Comparison of ENCODE assay signal across 16 cellular contexts in the genomic region with DNA sequence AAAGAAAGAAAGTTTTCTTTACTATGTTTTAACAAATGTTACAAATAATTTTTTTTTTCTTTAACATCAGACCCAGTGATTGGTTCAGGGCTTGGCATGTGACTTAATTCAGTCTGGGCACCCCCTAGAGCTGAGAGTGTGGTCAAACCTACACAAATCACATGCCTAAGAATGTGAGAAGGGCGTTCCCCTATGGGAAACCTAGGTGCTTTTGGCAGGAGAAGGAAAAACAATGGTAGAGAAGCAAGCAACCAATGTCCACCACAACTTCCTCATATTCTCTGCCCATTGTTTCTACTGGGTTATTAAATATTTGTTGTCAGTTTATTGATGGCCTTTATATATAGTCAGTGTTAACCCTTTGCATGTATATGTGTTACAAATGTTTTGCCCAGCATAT. TPM values are rescaled to one million over a fixed set of nuclear protein-coding genes. Genes with fewer than 3 reads are reported as not detected.
DNase-seq lines count a peak whose midpoint lies in the region; ATAC-seq and TF ChIP-seq lines count a peak whose summit lies in the region.
"Had no signal": no experiment of that assay in that cellular context is flagged by ENCODE, and none has a peak within 500 bp of the region (broad histone marks: within the 10 kb centered on the region; RNA-seq: fewer than 3 reads in every experiment).

No MANE protein-coding gene starts in this region.

- CTCF ChIA-PET in Calu3 (lab: Charles Lee) (interaction anchor here (0.6 kb wide), 1 partner anchor 71 kb away, joined by 6 read pairs; no protein-coding TSS in a partner anchor), mammary epithelial cell (lab: Charles Lee; ENCODE audit: low non-redundant PET) (no interaction called here)

- H3K4me3 Mint-ChIP-seq in Calu3 (ENCODE audit: low read depth, unreplicated experiment), result no peak overlapping the region
- H3K4me3 Mint-ChIP-seq: H9 had no signal

- no peaks in the 10 kb centered on the region for H3K36me3 Mint-ChIP-seq in Calu3 (ENCODE audit: insufficient read depth, unreplicated experiment)

- BruUV-seq in Calu3 (replicated peaks; lab: Mats Ljungman, UMichigan), result no TSS peak
- no TSS peak for BruUV-seq in mammary epithelial cell (replicated peaks; lab: Mats Ljungman, UMichigan)

- H3K9me3 Mint-ChIP-seq in Calu3 (ENCODE audit: low read depth, unreplicated experiment), result peaks cover 6% of the 10 kb centered on the region

- dilution Hi-C loops in mammary epithelial cell (cut with HindIII; ENCODE audit: low sequenced_read_pairs), result no loop called here

- H3K27me3 ChIP-seq in mammary epithelial cell (ENCODE audit: insufficient read depth, low read length), result no peaks in the 10 kb centered on the region
- H3K27me3 ChIP-seq: breast epithelium had no signal

- H3K9me3 ChIP-seq in mammary epithelial cell (replicated peaks; ENCODE audit: insufficient read depth, low read length), result no peaks in the 10 kb centered on the region
- H3K9me3 ChIP-seq: breast epithelium had no signal

- no peaks in the 10 kb centered on the region for H3K36me3 ChIP-seq in mammary epithelial cell (ENCODE audit: insufficient read depth, low read length)
- H3K36me3 ChIP-seq: breast epithelium had no signal

- no peaks in the 10 kb centered on the region for H3K4me1 ChIP-seq in mammary epithelial cell (ENCODE audit: insufficient read depth, low read length)
- H3K4me1 ChIP-seq: breast epithelium had no signal

- no peak overlapping the region for H3K9ac ChIP-seq in mammary epithelial cell (ENCODE audit: insufficient read depth, low read length)

- no peaks in the 10 kb centered on the region for H4K20me1 ChIP-seq in mammary epithelial cell (ENCODE audit: insufficient read depth, low read length)

- peaks cover 5% of the 10 kb centered on the region for H3K27me3 Mint-ChIP-seq in Calu3 (ENCODE audit: unreplicated experiment)
- H3K27me3 Mint-ChIP-seq: progenitor cell of endocrine pancreas had no signal

- ATAC-seq in GM18909 (IDR thresholded peaks at IDR 0.05; ENCODE audit: poor library complexity, unreplicated experiment) (peak; percentile 45), GM21576 (IDR thresholded peaks at IDR 0.05; ENCODE audit: unreplicated experiment) (no peak), GM21737 (IDR thresholded peaks at IDR 0.05; ENCODE audit: unreplicated experiment) (no peak)

- peak; percentile 37 for DNase-seq in Calu3
- peak; percentile 24 for DNase-seq in MV-4-11 (lab: John Stamatoyannopoulos, UW)
- DNase-seq in mammary epithelial cell, result peak; percentile 49
- no peak for DNase-seq in 8988T
- no peak for DNase-seq in stimulated activated naive CD4-positive, alpha-beta T cell (lab: John Stamatoyannopoulos, UW)
- DNase-seq: activated CD8-positive, alpha-beta memory T cell treated with anti-CD3 and anti-CD28 coated beads for 24 hours; cortex of kidney; GDM1; H9; KG1; NCI-H774 had no signal

- intact Hi-C loops in Calu3 (cut with micrococcal nuclease; ENCODE audit: unreplicated experiment) (no loop called here), mammary epithelial cell (cut with micrococcal nuclease) (no loop called here)

- no peak overlapping the region for H3K27ac Mint-ChIP-seq in Calu3 (ENCODE audit: unreplicated experiment)
- H3K27ac Mint-ChIP-seq: H9 had no signal

- 36% methylated on average over 1 of the region's 1 CpG for WGBS in mammary epithelial cell (ENCODE audit: low coverage, missing lambda C conversion rate)

- no peak overlapping the region for H3K27ac ChIP-seq in mammary epithelial cell (ENCODE audit: insufficient read depth, low read depth, low read length)
- H3K27ac ChIP-seq: breast epithelium had no signal

- peaks cover 23% of the 10 kb centered on the region for H3K4me1 Mint-ChIP-seq in Calu3 (ENCODE audit: low read depth, unreplicated experiment)
- H3K4me1 Mint-ChIP-seq: H9 had no signal

- H3K4me3 ChIP-seq in mammary epithelial cell (replicated peaks in 1 of 3; ENCODE audit: insufficient read depth in 1 of 3, low read depth in 2 of 3, low read length in 3 of 3), result no peak overlapping the region
- H3K4me3 ChIP-seq: breast epithelium had no signal

- in situ Hi-C loops in mammary epithelial cell (cut with MboI; ENCODE audit: low sequenced_read_pairs in 2 of 2), result no loop called here

- no peaks in the 10 kb centered on the region for H3K79me2 ChIP-seq in mammary epithelial cell (ENCODE audit: insufficient read depth, low read length)

- H3K4me2 ChIP-seq in mammary epithelial cell (ENCODE audit: insufficient read depth, low read depth, low read length), result no peak overlapping the region

- H2AFZ ChIP-seq in mammary epithelial cell (ENCODE audit: low read depth, low read length), result no peak overlapping the region

- no peak for TF ChIP-seq CTCF in Calu3 (IDR thresholded peaks at IDR 0.05; ENCODE audit: unreplicated experiment)
- TF ChIP-seq CTCF in mammary epithelial cell (conservative IDR thresholded peaks at IDR 0.05 in 1 of 2, IDR thresholded peaks at IDR 0.05 in 1 of 2; ENCODE audit: extremely low read depth in 1 of 2, insufficient read depth in 1 of 2, low read depth in 1 of 2, low read length in 2 of 2), result no peak

RNA-seq across cellular contexts. Expression of gene PIAS1, which starts 21.4 kb away (rescaled TPM):
- total RNA-seq in Calu3 (2022), result 51.7 and 60.8 TPM in 2 replicates
- total RNA-seq in mammary epithelial cell, result 10 to 100 TPM; 30.2 to 31.0 TPM
- polyA plus RNA-seq in mammary epithelial cell, result 39.6 TPM
- 54.6 TPM for polyA minus RNA-seq in mammary epithelial cell

Comparison
In these comparisons a context has a peak if more than half of its experiments do, and no peak if none do; other contexts are left out.
1. DNase-seq: peak in Calu3 (single experiment), MV-4-11 (single experiment) and mammary epithelial cell (single experiment); none in 8988T (single experiment) and stimulated activated naive CD4-positive, alpha-beta T cell (0 of 6).